In the genomic region with DNA sequence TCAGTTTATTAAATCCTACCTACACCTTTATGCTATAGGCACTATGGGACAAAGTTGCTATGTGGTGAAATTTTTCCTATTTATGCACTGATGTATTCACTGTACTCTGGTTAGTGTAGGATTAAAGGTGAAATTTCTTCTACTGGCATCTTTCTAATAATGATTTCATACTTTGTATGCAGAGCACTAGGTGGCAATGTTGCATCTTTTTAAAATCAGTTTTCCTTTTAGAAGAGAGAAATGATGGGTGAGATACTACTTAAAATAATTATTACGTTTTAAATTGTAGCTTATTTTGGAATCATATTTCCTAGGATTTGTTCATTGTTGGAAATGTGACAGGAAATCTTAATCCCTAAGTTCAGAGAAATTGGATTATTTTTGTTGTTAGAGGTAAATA, we compare ENCODE assay signal across 1 cellular context.
TF ChIP-seq lines count a peak whose summit lies in the region.

No MANE protein-coding gene starts in this region.

TF ChIP-seq in WTC11, 78 proteins besides CTCF, POLR2A, EP300 and RAD21 (continued from another document):
- TF ChIP-seq, protein P1, sequence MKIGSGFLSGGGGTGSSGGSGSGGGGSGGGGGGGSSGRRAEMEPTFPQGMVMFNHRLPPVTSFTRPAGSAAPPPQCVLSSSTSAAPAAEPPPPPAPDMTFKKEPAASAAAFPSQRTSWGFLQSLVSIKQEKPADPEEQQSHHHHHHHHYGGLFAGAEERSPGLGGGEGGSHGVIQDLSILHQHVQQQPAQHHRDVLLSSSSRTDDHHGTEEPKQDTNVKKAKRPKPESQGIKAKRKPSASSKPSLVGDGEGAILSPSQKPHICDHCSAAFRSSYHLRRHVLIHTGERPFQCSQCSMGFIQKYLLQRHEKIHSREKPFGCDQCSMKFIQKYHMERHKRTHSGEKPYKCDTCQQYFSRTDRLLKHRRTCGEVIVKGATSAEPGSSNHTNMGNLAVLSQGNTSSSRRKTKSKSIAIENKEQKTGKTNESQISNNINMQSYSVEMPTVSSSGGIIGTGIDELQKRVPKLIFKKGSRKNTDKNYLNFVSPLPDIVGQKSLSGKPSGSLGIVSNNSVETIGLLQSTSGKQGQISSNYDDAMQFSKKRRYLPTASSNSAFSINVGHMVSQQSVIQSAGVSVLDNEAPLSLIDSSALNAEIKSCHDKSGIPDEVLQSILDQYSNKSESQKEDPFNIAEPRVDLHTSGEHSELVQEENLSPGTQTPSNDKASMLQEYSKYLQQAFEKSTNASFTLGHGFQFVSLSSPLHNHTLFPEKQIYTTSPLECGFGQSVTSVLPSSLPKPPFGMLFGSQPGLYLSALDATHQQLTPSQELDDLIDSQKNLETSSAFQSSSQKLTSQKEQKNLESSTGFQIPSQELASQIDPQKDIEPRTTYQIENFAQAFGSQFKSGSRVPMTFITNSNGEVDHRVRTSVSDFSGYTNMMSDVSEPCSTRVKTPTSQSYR (CRISPR knock-in tag; IDR thresholded peaks at IDR 0.05), result no peak
- no peak for TF ChIP-seq HMGA2 (CRISPR knock-in tag; IDR thresholded peaks at IDR 0.05)
- TF ChIP-seq GABPB1 (CRISPR knock-in tag; IDR thresholded peaks at IDR 0.05), result no peak
- TF ChIP-seq CREB1 (CRISPR knock-in tag; IDR thresholded peaks at IDR 0.05), result no peak
- TF ChIP-seq NFATC4 (CRISPR knock-in tag; IDR thresholded peaks at IDR 0.05), result no peak
